Comparison of ENCODE assay signal across 8 cellular contexts in the genomic region with DNA sequence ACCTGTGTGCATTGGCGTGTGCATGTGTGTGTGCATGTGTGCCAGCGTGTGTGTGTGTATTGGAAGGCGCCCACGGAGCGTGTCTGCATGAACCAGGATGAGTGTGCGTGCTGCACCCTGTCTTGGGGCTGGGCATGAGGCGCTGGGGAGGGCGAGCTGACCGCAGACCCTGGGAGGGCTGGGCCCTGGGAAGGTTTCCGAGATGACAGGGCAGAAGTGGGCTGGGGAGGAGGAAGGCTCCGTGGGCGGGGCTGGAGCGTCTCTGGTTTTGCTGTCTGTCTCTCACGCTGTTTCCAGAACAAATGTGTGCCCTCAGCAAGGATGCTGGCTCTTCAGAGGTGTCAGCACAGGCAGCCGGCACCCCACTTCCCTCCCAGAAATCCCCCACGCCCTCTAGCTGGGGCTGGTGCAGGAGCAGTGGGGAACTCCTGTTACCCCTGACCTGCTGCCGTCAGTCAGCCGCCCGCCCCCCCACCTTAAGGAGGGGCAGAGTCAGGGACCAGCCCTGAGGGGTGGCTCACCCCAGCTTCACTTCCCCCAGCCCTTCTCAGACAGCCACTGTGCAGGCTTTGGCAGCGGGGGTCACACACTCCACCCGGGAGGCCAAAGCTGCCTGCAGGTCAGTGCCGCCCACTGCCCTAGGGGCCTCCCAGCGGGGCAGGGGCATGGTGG. TPM values are rescaled to one million over a fixed set of nuclear protein-coding genes. Genes with fewer than 3 reads are reported as not detected.
DNase-seq lines count a peak whose midpoint lies in the region; ATAC-seq and TF ChIP-seq lines count a peak whose summit lies in the region.

A gene with protein sequence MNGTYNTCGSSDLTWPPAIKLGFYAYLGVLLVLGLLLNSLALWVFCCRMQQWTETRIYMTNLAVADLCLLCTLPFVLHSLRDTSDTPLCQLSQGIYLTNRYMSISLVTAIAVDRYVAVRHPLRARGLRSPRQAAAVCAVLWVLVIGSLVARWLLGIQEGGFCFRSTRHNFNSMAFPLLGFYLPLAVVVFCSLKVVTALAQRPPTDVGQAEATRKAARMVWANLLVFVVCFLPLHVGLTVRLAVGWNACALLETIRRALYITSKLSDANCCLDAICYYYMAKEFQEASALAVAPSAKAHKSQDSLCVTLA (plus strand): TSS at position 531 of the 672 bp plus-strand sequence. CDS start 4,473 bp downstream, outside the sequence.

- intact Hi-C loops in transverse colon (cut with DNase I; ENCODE audit: low total_unique reads) = no loop called here

- H3K4me3 ChIP-seq in choroid plexus epithelial cell (ENCODE audit: low read depth, low read length) (no peak within 1 kb of the TSS), neutrophil (ENCODE audit: low read depth in 1 of 2, low read length in 1 of 2) (no peak within 1 kb of the TSS), transverse colon (no peak within 1 kb of the TSS)

- no peak for ATAC-seq in HG03354 (IDR thresholded peaks at IDR 0.05; ENCODE audit: poor library complexity, severe bottlenecking, unreplicated experiment)

- no peak for TF ChIP-seq CTCF in choroid plexus epithelial cell (conservative IDR thresholded peaks at IDR 0.05; ENCODE audit: low read depth, low read length)
- TF ChIP-seq CTCF in neutrophil (IDR thresholded peaks at IDR 0.05) = no peak
- no peak for TF ChIP-seq CTCF in transverse colon (IDR thresholded peaks at IDR 0.05)

- no peak for TF ChIP-seq EP300 in transverse colon (IDR thresholded peaks at IDR 0.05; ENCODE audit: low read depth)

- DNase-seq in AG08395 (ENCODE audit: low spot score) (peak; percentile 89), HCEC 1CT (peak; percentile 11), choroid plexus epithelial cell (ENCODE audit: low read depth) (peak; percentile 63), transverse colon (peak; percentile 58), NCI-H2171 (lab: John Stamatoyannopoulos, UW) (no peak)
- peak; percentile 51 for DNase-seq in activated CD4-positive, CD25-positive, alpha-beta regulatory T cell treated with anti-CD3 and anti-CD28 coated beads, Interleukin-2, amount 50 U/mL, for 72 hours

- no peak for TF ChIP-seq POLR2A in transverse colon (IDR thresholded peaks at IDR 0.05)

- peaks cover 35 to 50% of the 10 kb centered on the region in 2 experiments for H3K4me1 ChIP-seq in neutrophil (ENCODE audit: control insufficient read depth in 1 of 2, insufficient read depth in 1 of 2, low read depth in 1 of 2, low read length in 1 of 2)
- peaks cover 0 to 7% (median 0%) of the 10 kb centered on the region in 4 donors for H3K4me1 ChIP-seq in transverse colon

- H3K36me3 ChIP-seq in neutrophil (no peaks in the 10 kb centered on the region), transverse colon (peaks cover 0 to 2% (median 0%) of the 10 kb centered on the region in 4 donors)

- in situ Hi-C loops in transverse colon (cut with MboI; ENCODE audit: low pct_ligation_motif_present in 1 of 4, low pct_unique_long_range_greater_than_20kb in 1 of 4, low sequenced_read_pairs in 3 of 4) = no loop called here

- peak within 1 kb of the TSS; percentile 45 for H3K27ac ChIP-seq in neutrophil
- H3K27ac ChIP-seq in transverse colon = peak within 1 kb of the TSS in 3 of 4 donors; percentile 2 to 43 (median 21)

- H3K27me3 ChIP-seq in neutrophil (peaks cover 38% of the 10 kb centered on the region), transverse colon (no peaks in the 10 kb centered on the region)

- H3K9me3 ChIP-seq in neutrophil (no peaks in the 10 kb centered on the region), transverse colon (no peaks in the 10 kb centered on the region)

- 50% methylated on average over 23 of the region's 23 CpGs; no CpG with 5 or more reads in 1 of the 2 donors for WGBS in transverse colon (ENCODE audit: low coverage in 1 of 2), 2 donors

RNA-seq across cellular contexts. Expression of the gene that starts here (rescaled TPM):
- 100 to 1,000 TPM in 3 of 4 donors, 10 to 100 TPM in 1; 91.1 to 244 (median 136) TPM for total RNA-seq in transverse colon
